In the genomic region with DNA sequence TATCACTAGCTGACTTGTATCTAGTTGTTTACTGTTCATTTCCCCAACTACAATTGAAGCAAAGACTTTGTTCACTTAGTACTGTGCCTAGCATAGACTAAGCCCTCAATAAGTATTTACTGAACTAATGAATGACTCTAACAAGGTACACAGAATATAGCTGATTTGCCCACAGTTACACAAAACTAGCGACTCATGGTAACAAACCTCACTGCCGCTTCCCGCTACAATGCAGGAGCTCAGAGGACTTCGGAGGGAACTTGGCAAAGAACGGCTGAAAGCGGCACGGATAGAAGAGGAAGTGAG, we compare ENCODE assay signal across 8 cellular contexts. TPM values are rescaled to one million over a fixed set of nuclear protein-coding genes. Genes with fewer than 3 reads are reported as not detected.
DNase-seq lines count a peak whose midpoint lies in the region; ATAC-seq, FAIRE-seq and TF ChIP-seq lines count a peak whose summit lies in the region.

No MANE protein-coding gene starts in this region.

- CTCF ChIA-PET in K562 (lab: Yijun Ruan, JAX; ENCODE audit: low intra/inter-chr PET ratio): no interaction called here

- H3K4me1 ChIP-seq in Loucy (ENCODE audit: insufficient read depth, low read length, poor library complexity, severe bottlenecking) (peaks cover 16% of the 10 kb centered on the region), K562 (replicated peaks in 1 of 2; ENCODE audit: control insufficient read depth in 2 of 2, insufficient read depth in 2 of 2, low read length in 2 of 2) (peaks cover 7 to 9% of the 10 kb centered on the region in 2 experiments; a peak in 3 of 5 replicates), lung (ENCODE audit: control insufficient read depth in 2 of 2, insufficient read depth in 2 of 2, low read length in 2 of 2) (peaks cover 2 to 3% of the 10 kb centered on the region in 2 donors), uterus (no peaks in the 10 kb centered on the region)

- no peaks in the 10 kb centered on the region for H3K27me3 ChIP-seq in Loucy (ENCODE audit: insufficient read depth, low read length, poor library complexity, severe bottlenecking)
- no peaks in the 10 kb centered on the region for H3K27me3 ChIP-seq in K562 (ENCODE audit: control insufficient read depth in 2 of 2, insufficient read depth in 2 of 2, low read length in 2 of 2)
- H3K27me3 ChIP-seq in lung (ENCODE audit: control insufficient read depth, insufficient read depth): no peaks in the 10 kb centered on the region
- H3K27me3 ChIP-seq in uterus: no peaks in the 10 kb centered on the region

- peak; percentile 53 for DNase-seq in DMS53 treated with DMSO at 0.1 percent for 48 hours (lab: John Stamatoyannopoulos, UW; ENCODE audit: unreplicated experiment)
- DNase-seq in K562 (ENCODE audit: extremely low read depth in 1 of 4, low spot score in 3 of 4): no peak
- no peak for DNase-seq in lung (ENCODE audit: low spot score)
- no peak for DNase-seq in uterus
- DNase-seq in SHP77 treated with DMSO at 0.1 percent for 48 hours (lab: John Stamatoyannopoulos, UW): no peak
- DNase-seq in activated CD4-positive, alpha-beta T cell treated with anti-CD3 and anti-CD28 coated beads, Interleukin-2, amount 50 U/mL, for 48 hours: no peak

- no peaks in the 10 kb centered on the region; the same call in 1 of the 2 replicates for H3K36me3 ChIP-seq in Loucy (ENCODE audit: insufficient read depth, low read length)
- H3K36me3 ChIP-seq in K562 (ENCODE audit: control insufficient read depth, insufficient read depth, low read length): peaks cover 29% of the 10 kb centered on the region
- H3K36me3 ChIP-seq in lung (ENCODE audit: control insufficient read depth in 2 of 2, insufficient read depth in 2 of 2, low read length in 2 of 2): peaks cover 4 to 5% of the 10 kb centered on the region in 2 donors
- no peaks in the 10 kb centered on the region for H3K36me3 ChIP-seq in uterus

- in situ Hi-C loops in K562 (cut with MboI): no loop called here

- peak overlapping the region; percentile 94 for H3K4me3 ChIP-seq in Loucy (ENCODE audit: low read length, poor library complexity, severe bottlenecking)
- H3K4me3 ChIP-seq in K562: peak overlapping the region; percentile 72
- H3K4me3 ChIP-seq in lung: peak overlapping the region; percentile 98
- peak overlapping the region; percentile 51 to 77 for H3K4me3 ChIP-seq in uterus

- peaks cover 8% of the 10 kb centered on the region for H4K20me1 ChIP-seq in Loucy (ENCODE audit: insufficient read depth, low read length, poor library complexity, severe bottlenecking)
- no peaks in the 10 kb centered on the region; the same call in 1 of the 2 replicates for H4K20me1 ChIP-seq in K562 (replicated peaks; ENCODE audit: control insufficient read depth, insufficient read depth, low read length)

- no peak for TF ChIP-seq RAD21 in K562 (CRISPR knock-in tag; conservative IDR thresholded peaks at IDR 0.05 in 1 of 2, IDR thresholded peaks at IDR 0.05 in 1 of 2)

- no peak for TF ChIP-seq EP300 in K562 (IDR thresholded peaks at IDR 0.05; ENCODE audit: low read length)

- no peaks in the 10 kb centered on the region for H3F3A ChIP-seq in Loucy (ENCODE audit: low read depth)

- H3K27ac ChIP-seq in K562 (ENCODE audit: extremely low read depth, low read depth, low read length) (peak overlapping the region; percentile 99), lung (ENCODE audit: low read depth in 1 of 2, low read length in 1 of 2) (peak overlapping the region; percentile 76 to 92), uterus (peak overlapping the region; percentile 93)

- peak; percentile 83; the same call in 1 of the 3 replicates for ATAC-seq in K562
- no peak for ATAC-seq in lung (ENCODE audit: insufficient read depth, low FRiP score)
- ATAC-seq in GM21381 (IDR thresholded peaks at IDR 0.05; ENCODE audit: unreplicated experiment): no peak

- no peaks in the 10 kb centered on the region for H3K9me2 ChIP-seq in Loucy (replicated peaks; ENCODE audit: low read depth, low read length)

- H2AFZ ChIP-seq in Loucy (ENCODE audit: low read length) (peak overlapping the region; percentile 76), K562 (ENCODE audit: low read depth, low read length) (peak overlapping the region; percentile 99)

- WGBS in K562 (ENCODE audit: insufficient coverage, low coverage, missing lambda C conversion rate): 0% methylated on average over 7 of the region's 7 CpGs
- WGBS in lung, 2 donors: 1% methylated on average over 7 of the region's 7 CpGs

- POLR2A ChIA-PET in K562 (lab: Yijun Ruan, JAX): interaction anchor here (0.6 to 5.3 kb wide), 11 partner anchors 9 to 574 kb away, joined by 3 to 28 read pairs (median 4); partner anchors contain the start of genes NMT1 and SLC25A39

- H3K9me3 ChIP-seq in Loucy (ENCODE audit: insufficient read depth, low read depth, low read length) (no peaks in the 10 kb centered on the region), K562 (replicated peaks; ENCODE audit: control insufficient read depth, insufficient read depth, low read depth, low read length) (no peaks in the 10 kb centered on the region), lung (ENCODE audit: control insufficient read depth in 2 of 2, insufficient read depth in 1 of 2, low read length in 1 of 2) (no peaks in the 10 kb centered on the region), uterus (no peaks in the 10 kb centered on the region)

- H3K4me2 ChIP-seq in Loucy (ENCODE audit: low read depth, low read length, poor library complexity, severe bottlenecking) (peak overlapping the region; percentile 83), K562 (ENCODE audit: insufficient read depth, low read length) (peak overlapping the region; percentile 94)

- H3K9ac ChIP-seq in Loucy (ENCODE audit: low read depth, low read length, poor library complexity, severe bottlenecking): peak overlapping the region; percentile 85
- H3K9ac ChIP-seq in K562 (ENCODE audit: insufficient read depth in 1 of 2, low read depth in 2 of 2, low read length in 2 of 2): peak overlapping the region; percentile 94

- no TSS peak for BruUV-seq in K562 (replicated peaks; lab: Mats Ljungman, UMichigan)

- peak; percentile 61 for FAIRE-seq in K562 (lab: Jason Lieb, UNC)

- H3K9me1 ChIP-seq in K562 (ENCODE audit: control insufficient read depth, insufficient read depth, low read length): no peaks in the 10 kb centered on the region

- intact Hi-C loops in K562 (cut with micrococcal nuclease) (no loop called here), uterus (cut with DNase I; ENCODE audit: low total_unique reads) (no loop called here)

- H3K79me2 ChIP-seq in Loucy (ENCODE audit: insufficient read depth, low read length) (peaks cover 54% of the 10 kb centered on the region), K562 (ENCODE audit: control insufficient read depth, insufficient read depth, low read length) (peaks cover 53% of the 10 kb centered on the region)

- TF ChIP-seq CTCF in Loucy (conservative IDR thresholded peaks at IDR 0.05; ENCODE audit: low read length): no peak
- no peak for TF ChIP-seq CTCF in K562 (IDR thresholded peaks at IDR 0.05 in 2 of 3, conservative IDR thresholded peaks at IDR 0.05 in 1 of 3; ENCODE audit: insufficient read depth in 2 of 3, low read depth in 1 of 3, low read length in 3 of 3)
- TF ChIP-seq CTCF in lung (IDR thresholded peaks at IDR 0.05; ENCODE audit: control extremely low read depth, extremely low read depth): no peak
- no peak for TF ChIP-seq CTCF in uterus (IDR thresholded peaks at IDR 0.05)

- no peak for TF ChIP-seq POLR2A in K562 (conservative IDR thresholded peaks at IDR 0.05)
- TF ChIP-seq POLR2A in uterus (IDR thresholded peaks at IDR 0.05): no peak

RNA-seq across cellular contexts. Expression of gene EFTUD2, which starts 0.5 kb away (rescaled TPM):
- total RNA-seq in K562 (2011; cell fraction: chromatin; rRNA removed; ENCODE audit: low replicate concordance): 580 and 635 TPM in 2 replicates
- 198 and 214 TPM in 2 replicates for total RNA-seq in K562 (2011; cell fraction: nucleolus; rRNA removed)
- 312 and 334 TPM in 2 replicates for total RNA-seq in K562 (2011; cell fraction: nucleoplasm; rRNA removed)
- total RNA-seq in K562 (2014; rRNA removed): 191 and 208 TPM in 2 replicates
- total RNA-seq in K562 (2014; rRNA removed; fragmentation: Illumina TruSeq; extraction: Trizol): 233 and 253 TPM in 2 replicates
- total RNA-seq in K562 (2015; rRNA removed; fragmentation: Illumina TruSeq; extraction: Trizol): 205 and 218 TPM in 2 replicates
- 234 and 245 TPM in 2 replicates for total RNA-seq in K562 (2021)
- polyA plus RNA-seq in K562 (2011; rRNA removed): 287 and 362 TPM in 2 replicates
- 202 and 205 TPM in 2 replicates for polyA plus RNA-seq in K562 (2011; cell fraction: cytosol; rRNA removed)
- polyA plus RNA-seq in K562 (2011; cell fraction: nucleus; rRNA removed): 245 and 269 TPM in 2 replicates
- 126 and 176 TPM in 2 replicates for polyA plus RNA-seq in K562 (2012)
- polyA plus RNA-seq in K562 (2014; fragmentation: Illumina TruSeq; extraction: Trizol): 222 and 225 TPM in 2 replicates
- polyA plus RNA-seq in K562 (2014; fragmentation: Nextera tagmentation; extraction: Ambion mirVana): 100 to 1,000 TPM in 1 of 2 experiments, 10 to 100 TPM in 1; 65.8 to 116 TPM
- 125 and 138 TPM in 2 replicates for polyA plus RNA-seq in K562 (2014; rRNA removed)
- 919 and 1,083 TPM in 2 replicates for polyA minus RNA-seq in K562 (2011; rRNA and poly(A)+ RNA removed)
- 160 and 168 TPM in 2 replicates for polyA minus RNA-seq in K562 (2011; cell fraction: cytosol; rRNA and poly(A)+ RNA removed)
- 120 and 201 TPM in 2 replicates for polyA minus RNA-seq in K562 (2011; cell fraction: nucleus; rRNA and poly(A)+ RNA removed)
- 10 to 100 TPM; 90.1 to 93.3 TPM for total RNA-seq in lung
- polyA plus RNA-seq in lung: 10 to 100 TPM; 35.5 to 56.4 TPM
- 100 to 1,000 TPM in 2 of 4 donors, 10 to 100 TPM in 2; 12.4 to 129 (median 64.7) TPM for total RNA-seq in uterus

RNA-seq across cellular contexts. Expression of gene GFAP, which starts 16.6 kb away (rescaled TPM):
- total RNA-seq in K562 (2011; cell fraction: chromatin; rRNA removed; ENCODE audit: low replicate concordance): 1.1 and 2.2 TPM in 2 replicates
- 0.53 and 1.0 TPM in 2 replicates for total RNA-seq in K562 (2011; cell fraction: nucleolus; rRNA removed)
- 0.95 and 1.5 TPM in 2 replicates for total RNA-seq in K562 (2011; cell fraction: nucleoplasm; rRNA removed)
- total RNA-seq in K562 (2014; rRNA removed): 0.36 and 2.1 TPM in 2 replicates
- 0.26 and 0.65 TPM in 2 replicates for total RNA-seq in K562 (2014; rRNA removed; fragmentation: Illumina TruSeq; extraction: Trizol)
- 0.07 and 0.45 TPM in 2 replicates for total RNA-seq in K562 (2015; rRNA removed; fragmentation: Illumina TruSeq; extraction: Trizol)
- total RNA-seq in K562 (2021): 0.25 and 1.4 TPM in 2 replicates
- 0.54 and 0.61 TPM in 2 replicates for polyA plus RNA-seq in K562 (2011; rRNA removed)
- 0.55 and 0.64 TPM in 2 replicates for polyA plus RNA-seq in K562 (2011; cell fraction: cytosol; rRNA removed)
- 0.91 and 1.0 TPM in 2 replicates for polyA plus RNA-seq in K562 (2011; cell fraction: nucleus; rRNA removed)
- polyA plus RNA-seq in K562 (2012): 0.85 and 3.1 TPM in 2 replicates
- polyA plus RNA-seq in K562 (2014; fragmentation: Illumina TruSeq; extraction: Trizol): 0.58 and 0.96 TPM in 2 replicates
- under 1 TPM in 1 of 2 experiments, not detected in 1; 0.11 TPM for polyA plus RNA-seq in K562 (2014; fragmentation: Nextera tagmentation; extraction: Ambion mirVana)
- polyA plus RNA-seq in K562 (2014; rRNA removed): 0.35 and 0.90 TPM in 2 replicates
- 0.03 and 0.56 TPM in 2 replicates for polyA minus RNA-seq in K562 (2011; rRNA and poly(A)+ RNA removed)
- not detected in 2 replicates for polyA minus RNA-seq in K562 (2011; cell fraction: cytosol; rRNA and poly(A)+ RNA removed)
- polyA minus RNA-seq in K562 (2011; cell fraction: nucleus; rRNA and poly(A)+ RNA removed): 0.22 and 0.27 TPM in 2 replicates
- total RNA-seq in lung: under 1 TPM; 0.25 to 0.88 TPM
- polyA plus RNA-seq in lung: under 1 TPM; 0.32 to 0.35 TPM
- total RNA-seq in uterus: 1 to 10 TPM in 1 of 4 donors, not detected in 3; 3.7 TPM

RNA-seq across cellular contexts. Expression of gene KIF18B, which starts 48.9 kb away (rescaled TPM):
- 142 and 262 TPM in 2 replicates for total RNA-seq in K562 (2011; cell fraction: chromatin; rRNA removed; ENCODE audit: low replicate concordance)
- total RNA-seq in K562 (2011; cell fraction: nucleolus; rRNA removed): 144 and 163 TPM in 2 replicates
- 146 and 190 TPM in 2 replicates for total RNA-seq in K562 (2011; cell fraction: nucleoplasm; rRNA removed)
- total RNA-seq in K562 (2014; rRNA removed): 12.2 and 13.5 TPM in 2 replicates
- 5.6 and 8.4 TPM in 2 replicates for total RNA-seq in K562 (2014; rRNA removed; fragmentation: Illumina TruSeq; extraction: Trizol)
- total RNA-seq in K562 (2015; rRNA removed; fragmentation: Illumina TruSeq; extraction: Trizol): 13.2 and 13.7 TPM in 2 replicates
- total RNA-seq in K562 (2021): 39.5 and 42.8 TPM in 2 replicates
- polyA plus RNA-seq in K562 (2011; rRNA removed): 19.6 and 45.5 TPM in 2 replicates
- 23.9 TPM in 2 replicates for polyA plus RNA-seq in K562 (2011; cell fraction: cytosol; rRNA removed)
- polyA plus RNA-seq in K562 (2011; cell fraction: nucleus; rRNA removed): 91.3 and 126 TPM in 2 replicates
- polyA plus RNA-seq in K562 (2012): 15.1 and 19.2 TPM in 2 replicates
- 23.2 and 28.8 TPM in 2 replicates for polyA plus RNA-seq in K562 (2014; fragmentation: Illumina TruSeq; extraction: Trizol)
- 1 to 10 TPM; 2.0 to 3.0 TPM for polyA plus RNA-seq in K562 (2014; fragmentation: Nextera tagmentation; extraction: Ambion mirVana)
- 32.2 and 42.7 TPM in 2 replicates for polyA plus RNA-seq in K562 (2014; rRNA removed)
- 16.5 and 16.9 TPM in 2 replicates for polyA minus RNA-seq in K562 (2011; rRNA and poly(A)+ RNA removed)
- polyA minus RNA-seq in K562 (2011; cell fraction: cytosol; rRNA and poly(A)+ RNA removed): 15.9 and 24.5 TPM in 2 replicates
- polyA minus RNA-seq in K562 (2011; cell fraction: nucleus; rRNA and poly(A)+ RNA removed): 31.2 and 36.0 TPM in 2 replicates
- total RNA-seq in lung: 1 to 10 TPM in 1 of 2 donors, under 1 TPM in 1; 0.80 to 1.4 TPM
- polyA plus RNA-seq in lung: under 1 TPM; 0.70 to 0.87 TPM
- total RNA-seq in uterus: 1 to 10 TPM in 1 of 4 donors, not detected in 3; 4.4 TPM

RNA-seq across cellular contexts. Expression of gene HIGD1B, which starts 51.0 kb away (rescaled TPM):
- total RNA-seq in K562 (2011; cell fraction: chromatin; rRNA removed; ENCODE audit: low replicate concordance): not detected in 2 replicates
- total RNA-seq in K562 (2011; cell fraction: nucleolus; rRNA removed): not detected in 2 replicates
- not detected in 2 replicates for total RNA-seq in K562 (2011; cell fraction: nucleoplasm; rRNA removed)
- total RNA-seq in K562 (2014; rRNA removed) (not detected in 2 replicates), K562 (2014; rRNA removed; fragmentation: Illumina TruSeq; extraction: Trizol) (not detected in 2 replicates), K562 (2015; rRNA removed; fragmentation: Illumina TruSeq; extraction: Trizol) (not detected in 2 replicates), K562 (2021) (not detected in 2 replicates), lung (10 to 100 TPM; 12.1 to 23.9 TPM), uterus (1 to 10 TPM in 2 of 4 donors, not detected in 2; 2.7 to 8.8 TPM)
- polyA plus RNA-seq in K562 (2011; rRNA removed) (not detected in 2 replicates), K562 (2014; fragmentation: Illumina TruSeq; extraction: Trizol) (not detected in 2 replicates), K562 (2014; fragmentation: Nextera tagmentation; extraction: Ambion mirVana) (not detected), K562 (2014; rRNA removed) (not detected in 2 replicates), lung (10 to 100 TPM in 1 of 2 donors, 1 to 10 TPM in 1; 3.0 to 25.4 TPM)
- not detected in 2 replicates for polyA plus RNA-seq in K562 (2011; cell fraction: cytosol; rRNA removed)
- polyA plus RNA-seq in K562 (2011; cell fraction: nucleus; rRNA removed): not detected in 2 replicates
- polyA plus RNA-seq in K562 (2012): 0.22 TPM in 1 of 2 replicates, not detected in the other
- polyA minus RNA-seq in K562 (2011; rRNA and poly(A)+ RNA removed): not detected in 2 replicates
- not detected in 2 replicates for polyA minus RNA-seq in K562 (2011; cell fraction: cytosol; rRNA and poly(A)+ RNA removed)
- not detected in 2 replicates for polyA minus RNA-seq in K562 (2011; cell fraction: nucleus; rRNA and poly(A)+ RNA removed)
